In the genomic region with DNA sequence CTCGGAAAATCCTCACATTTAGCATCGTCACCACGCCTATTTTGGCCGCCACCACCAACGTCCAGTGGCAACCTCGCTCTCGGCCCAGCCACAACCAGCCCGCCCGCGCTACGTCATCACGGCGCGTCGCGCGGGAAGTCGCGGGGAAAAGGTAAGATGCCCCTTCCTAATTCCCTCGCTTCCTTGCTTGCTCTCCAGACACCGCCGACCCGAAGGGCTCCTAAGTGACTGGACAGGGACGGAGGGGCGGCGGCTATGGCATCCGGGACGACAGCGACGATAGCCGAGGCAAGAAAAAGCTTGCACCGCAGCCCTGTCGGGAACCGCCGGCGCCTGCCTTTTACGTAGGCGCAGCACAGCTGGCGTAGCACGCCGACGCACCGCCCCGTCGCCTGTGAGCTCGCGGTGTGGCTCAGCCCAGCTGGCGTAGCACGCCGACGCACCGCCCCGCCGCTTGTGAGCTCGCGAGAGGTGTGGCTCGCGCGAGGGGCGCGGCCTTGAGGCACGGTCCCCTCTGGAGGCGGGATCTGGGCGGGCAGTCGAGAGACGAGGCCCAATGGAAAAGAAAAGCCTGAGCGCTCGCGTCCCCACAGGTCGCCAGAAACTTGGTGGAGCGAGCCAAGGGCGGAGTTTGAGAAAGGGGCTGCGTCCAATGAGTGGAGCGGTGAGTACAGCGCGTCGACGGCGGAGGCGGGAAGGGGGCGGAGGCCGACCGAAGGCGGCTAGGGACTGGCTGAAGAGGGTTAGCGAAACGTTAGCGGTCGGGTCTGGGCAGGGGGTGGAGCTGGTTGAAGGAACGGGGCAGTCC, we compare ENCODE assay signal across 8 cellular contexts. TPM values are rescaled to one million over a fixed set of nuclear protein-coding genes. Genes with fewer than 3 reads are reported as not detected.
DNase-seq lines count a peak whose midpoint lies in the region; ATAC-seq and TF ChIP-seq lines count a peak whose summit lies in the region.

A gene (plus strand): TSS at position 787 of the 808 bp plus-strand sequence. CDS start 626 bp downstream, outside the sequence.

- peak within 1 kb of the TSS; percentile 73 for H3K27ac ChIP-seq in temporal lobe (ENCODE audit: low read depth, low read length)

- peak within 1 kb of the TSS; percentile 74 for H3K4me3 ChIP-seq in GM06990 (replicated peaks; ENCODE audit: low read depth, low read length)

- peaks cover 7 to 15% of the 10 kb centered on the region in 2 donors for H3K36me3 Mint-ChIP-seq in activated naive CD4-positive, alpha-beta T cell treated with anti-CD3 and anti-CD28 coated beads, Interleukin-2, amount 50 U/mL, for 72 hours

- H3K36me3 ChIP-seq in GM06990 (ENCODE audit: control insufficient read depth, insufficient read depth, low read length) = no peaks in the 10 kb centered on the region; the same call in 1 of the 2 replicates

- TF ChIP-seq CTCF in GM06990 (IDR thresholded peaks at IDR 0.05; ENCODE audit: insufficient read depth, low read length, poor library complexity, severe bottlenecking) = no peak

- peak; percentile 80 for ATAC-seq in HG02588 (IDR thresholded peaks at IDR 0.05; ENCODE audit: unreplicated experiment)
- peak; percentile 88 to 90 for ATAC-seq in activated naive CD4-positive, alpha-beta T cell treated with anti-CD3 and anti-CD28 coated beads, Interleukin-2, amount 50 U/mL, for 72 hours

- peak within 1 kb of the TSS; percentile 96 to 99 for H3K27ac Mint-ChIP-seq in activated naive CD4-positive, alpha-beta T cell treated with anti-CD3 and anti-CD28 coated beads, Interleukin-2, amount 50 U/mL, for 72 hours

- H3K27me3 ChIP-seq in GM06990 (replicated peaks; ENCODE audit: control insufficient read depth, insufficient read depth, low read length) = no peaks in the 10 kb centered on the region

- peak; percentile 98 for DNase-seq in GM06990 (ENCODE audit: extremely low read depth, insufficient read length)
- DNase-seq in NCI-H1092 (lab: John Stamatoyannopoulos, UW) = peak; percentile 99
- peak; percentile 89 for DNase-seq in SKM-1 (lab: John Stamatoyannopoulos, UW; ENCODE audit: unreplicated experiment)
- peak; percentile 90 to 98 for DNase-seq in activated naive CD4-positive, alpha-beta T cell treated with anti-CD3 and anti-CD28 coated beads, Interleukin-2, amount 50 U/mL, for 72 hours (ENCODE audit: low spot score in 2 of 2)
- peak; percentile 98 for DNase-seq in globus pallidus (ENCODE audit: low spot score)
- DNase-seq in occipital lobe (lab: John Stamatoyannopoulos, UW) = peak; percentile 93

- H3K9me3 Mint-ChIP-seq in activated naive CD4-positive, alpha-beta T cell treated with anti-CD3 and anti-CD28 coated beads, Interleukin-2, amount 50 U/mL, for 72 hours = no peaks in the 10 kb centered on the region

RNA-seq across cellular contexts. Expression of the gene that starts here (rescaled TPM):
- total RNA-seq in activated naive CD4-positive, alpha-beta T cell treated with anti-CD3 and anti-CD28 coated beads, Interleukin-2, amount 50 U/mL, for 72 hours = 100 to 1,000 TPM in 1 of 2 donors, 10 to 100 TPM in 1; 77.0 to 189 TPM
- 64.1 TPM for total RNA-seq in occipital lobe
- total RNA-seq in temporal lobe = 77.0 TPM

Comparison
In these comparisons a context has a peak if more than half of its experiments do, and no peak if none do; other contexts are left out.
1. Peak in every context shown above with its lines: DNase-seq, ATAC-seq, H3K4me3 ChIP-seq and H3K27ac ChIP-seq.